In genomic region chr2:222311978-222312738, GRCh38 we compare ENCODE assay signal across 12 cellular contexts. TPM values are rescaled to one million over a fixed set of nuclear protein-coding genes. Genes with fewer than 3 reads are reported as not detected.
DNase-seq lines count a peak whose midpoint lies in the region; ATAC-seq and TF ChIP-seq lines count a peak whose summit lies in the region.
"Had no signal": no experiment of that assay in that cellular context is flagged by ENCODE, and none has a peak within 500 bp of the region (broad histone marks: within the 10 kb centered on the region; RNA-seq: fewer than 3 reads in every experiment).

No MANE protein-coding gene starts in this region.

- no peak overlapping the region for H3K27ac ChIP-seq in gastroesophageal sphincter

- H3K27me3 Mint-ChIP-seq in T-helper 2 cell treated with Interferon-gamma antibody and Interleukin-4, amounts not matched to agents 5 μg/mL and 100 μg/mL, for 36 hours (ENCODE audit: low read depth) = peaks cover 96% of the 10 kb centered on the region

- H3K9me3 Mint-ChIP-seq in T-helper 2 cell treated with Interferon-gamma antibody and Interleukin-4, amounts not matched to agents 5 μg/mL and 100 μg/mL, for 36 hours = no peaks in the 10 kb centered on the region

- TF ChIP-seq CTCF in gastroesophageal sphincter (IDR thresholded peaks at IDR 0.05) = no peak

- DNase-seq in T-helper 2 cell treated with Interferon-gamma antibody and Interleukin-4, amounts not matched to agents 5 μg/mL and 100 μg/mL, for 36 hours (ENCODE audit: low spot score) = no peak
- DNase-seq in T-helper 2 cell (no peak), NT2/D1 (ENCODE audit: low read depth, low spot score) (no peak), sciatic nerve (ENCODE audit: low spot score) (peak; percentile 36), HUDEP-2 (lab: John Stamatoyannopoulos, UW; ENCODE audit: unreplicated experiment in 76 of 76) (no peak), ureter (ENCODE audit: low spot score) (no peak), NCI-H146 treated with DMSO at 0.1 percent for 48 hours (lab: John Stamatoyannopoulos, UW; ENCODE audit: unreplicated experiment) (no peak)
- DNase-seq: dermis blood vessel endothelial cell, mesenchymal stem cell, NCI-H1930, occipital lobe had no signal

- peak overlapping the region; percentile 14 for H3K9ac ChIP-seq in NT2/D1 (ENCODE audit: insufficient read length, low read depth)

- H3K4me1 ChIP-seq in NT2/D1 (ENCODE audit: insufficient read depth, insufficient read length) = peaks cover 7% of the 10 kb centered on the region
- peaks cover 0 to 18% (median 0%) of the 10 kb centered on the region in 3 donors for H3K4me1 ChIP-seq in gastroesophageal sphincter

- H3K4me1 Mint-ChIP-seq in T-helper 2 cell treated with Interferon-gamma antibody and Interleukin-4, amounts not matched to agents 5 μg/mL and 100 μg/mL, for 36 hours (ENCODE audit: low read depth) = peaks cover 3% of the 10 kb centered on the region

- WGBS in gastroesophageal sphincter (ENCODE audit: low coverage in 1 of 2), 2 donors = 0 to 7% methylated on average over 1 to 12 of the region's 48 CpGs

- peak overlapping the region; percentile 29 for H3K27ac Mint-ChIP-seq in T-helper 2 cell treated with Interferon-gamma antibody and Interleukin-4, amounts not matched to agents 5 μg/mL and 100 μg/mL, for 36 hours

- H3K9me3 ChIP-seq in NT2/D1 (ENCODE audit: insufficient read depth, low read length) (no peaks in the 10 kb centered on the region), gastroesophageal sphincter (no peaks in the 10 kb centered on the region)

- TF ChIP-seq POLR2A in gastroesophageal sphincter (IDR thresholded peaks at IDR 0.05) = no peak

- H3K4me3 Mint-ChIP-seq in T-helper 2 cell treated with Interferon-gamma antibody and Interleukin-4, amounts not matched to agents 5 μg/mL and 100 μg/mL, for 36 hours = no peak overlapping the region

- intact Hi-C loops in sciatic nerve (cut with DNase I) = no loop called here

- H3K27me3 ChIP-seq in NT2/D1 (ENCODE audit: insufficient read depth, insufficient read length) (peaks cover 100% of the 10 kb centered on the region), gastroesophageal sphincter (peaks cover 100% of the 10 kb centered on the region)

- H3K36me3 Mint-ChIP-seq in T-helper 2 cell treated with Interferon-gamma antibody and Interleukin-4, amounts not matched to agents 5 μg/mL and 100 μg/mL, for 36 hours (ENCODE audit: low read depth) = no peaks in the 10 kb centered on the region

- no peak for TF ChIP-seq EP300 in gastroesophageal sphincter (IDR thresholded peaks at IDR 0.05)

- peak; percentile 19 for ATAC-seq in gastroesophageal sphincter
- ATAC-seq in sciatic nerve = no peak

- H3K36me3 ChIP-seq in NT2/D1 (ENCODE audit: insufficient read depth, insufficient read length, low read length) (no peaks in the 10 kb centered on the region), gastroesophageal sphincter (no peaks in the 10 kb centered on the region)

- peak overlapping the region; percentile 0 for H3K4me3 ChIP-seq in NT2/D1 (ENCODE audit: insufficient read length, low read depth)
- H3K4me3 ChIP-seq in gastroesophageal sphincter = no peak overlapping the region

RNA-seq across cellular contexts. Expression of gene PAX3, which starts 13.4 kb away (rescaled TPM):
- total RNA-seq in gastroesophageal sphincter (under 1 TPM in 1 of 4 donors, not detected in 3; 0.31 TPM), sciatic nerve (not detected), ureter (not detected)
- total RNA-seq: dermis blood vessel endothelial cell had no signal
